14 cellular contexts compared by ENCODE assay signal in the genomic region with DNA sequence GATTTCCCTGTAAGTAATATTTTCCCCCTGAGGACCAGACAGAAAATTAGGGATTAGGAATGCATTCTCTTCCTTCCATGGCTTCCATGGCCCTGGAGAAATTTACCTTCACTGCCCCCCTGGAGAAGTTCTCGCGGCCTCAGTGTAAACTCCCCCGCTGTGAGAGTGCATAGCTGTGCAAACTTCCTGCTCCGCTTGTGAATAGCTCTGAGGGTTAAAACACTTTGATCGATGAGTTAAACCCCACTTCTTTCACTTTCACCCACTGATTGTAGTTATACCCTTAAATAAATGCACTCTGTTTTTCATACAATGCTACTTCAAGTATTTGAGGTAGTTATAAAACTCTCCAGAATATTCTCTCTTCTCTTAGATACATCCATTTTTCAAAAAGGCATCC.
DNase-seq lines count a peak whose midpoint lies in the region; ATAC-seq lines count a peak whose summit lies in the region.
"Had no signal": no experiment of that assay in that cellular context is flagged by ENCODE, and none has a peak within 500 bp of the region (broad histone marks: within the 10 kb centered on the region; RNA-seq: fewer than 3 reads in every experiment).

No MANE protein-coding gene starts in this region.

- peak; percentile 24 for DNase-seq in NCI-H345 (lab: John Stamatoyannopoulos, UW)
- DNase-seq in NCI-H345 treated with DMSO at 0.1 percent for 48 hours (lab: John Stamatoyannopoulos, UW; ENCODE audit: unreplicated experiment), result no peak
- DNase-seq in activated T-helper 1 cell treated with anti-CD3 and anti-CD28 coated beads, Interleukin-12 subunit alpha, Interleukin-12 subunit beta, Interleukin-2, Interleukin-4 antibody, amounts not matched to agents 30 ng/mL and 10 ng/mL and 1 ng/mL, durations not matched to agents 14 hours and 24 hours and 36 hours (ENCODE audit: low spot score), result no peak
- no peak for DNase-seq in NOMO-1 (lab: John Stamatoyannopoulos, UW; ENCODE audit: unreplicated experiment in 2 of 2)
- DNase-seq in dedifferentiated amniotic fluid mesenchymal stem cell (ENCODE audit: extremely low spot score), result no peak
- no peak for DNase-seq in occipital lobe (lab: John Stamatoyannopoulos, UW)
- DNase-seq: COR-L47; KG1; NCI-H1694 treated with DMSO at 0.1 percent for 48 hours; NK-92 treated with Interleukin-12 subunit alpha and Interleukin-12 subunit beta, amount 100 ng/mL, for 24 hours; SIG-M5; trophoblast cell had no signal

- intact Hi-C loops in activated T-helper 1 cell treated with anti-CD3 and anti-CD28 coated beads, Interleukin-12 subunit alpha, Interleukin-12 subunit beta, Interleukin-2, Interleukin-4 antibody, amounts not matched to agents 30 ng/mL and 10 ng/mL and 1 ng/mL, durations not matched to agents 14 hours and 24 hours and 36 hours (cut with micrococcal nuclease), result no loop called here

- peaks cover 6% of the 10 kb centered on the region for H3K27me3 Mint-ChIP-seq in activated T-helper 1 cell treated with anti-CD3 and anti-CD28 coated beads, Interleukin-12 subunit alpha, Interleukin-12 subunit beta, Interleukin-2, Interleukin-4 antibody, amounts not matched to agents 30 ng/mL and 10 ng/mL and 1 ng/mL, durations not matched to agents 14 hours and 24 hours and 36 hours (ENCODE audit: insufficient read depth)

- H3K4me3 Mint-ChIP-seq in activated T-helper 1 cell treated with anti-CD3 and anti-CD28 coated beads, Interleukin-12 subunit alpha, Interleukin-12 subunit beta, Interleukin-2, Interleukin-4 antibody, amounts not matched to agents 30 ng/mL and 10 ng/mL and 1 ng/mL, durations not matched to agents 14 hours and 24 hours and 36 hours, result peak overlapping the region; percentile 13

- H3K4me1 Mint-ChIP-seq in activated T-helper 1 cell treated with anti-CD3 and anti-CD28 coated beads, Interleukin-12 subunit alpha, Interleukin-12 subunit beta, Interleukin-2, Interleukin-4 antibody, amounts not matched to agents 30 ng/mL and 10 ng/mL and 1 ng/mL, durations not matched to agents 14 hours and 24 hours and 36 hours (ENCODE audit: low read depth), result peaks cover 36% of the 10 kb centered on the region

- H3K36me3 Mint-ChIP-seq in activated T-helper 1 cell treated with anti-CD3 and anti-CD28 coated beads, Interleukin-12 subunit alpha, Interleukin-12 subunit beta, Interleukin-2, Interleukin-4 antibody, amounts not matched to agents 30 ng/mL and 10 ng/mL and 1 ng/mL, durations not matched to agents 14 hours and 24 hours and 36 hours (ENCODE audit: low read depth), result no peaks in the 10 kb centered on the region

- no peaks in the 10 kb centered on the region for H3K9me3 Mint-ChIP-seq in activated T-helper 1 cell treated with anti-CD3 and anti-CD28 coated beads, Interleukin-12 subunit alpha, Interleukin-12 subunit beta, Interleukin-2, Interleukin-4 antibody, amounts not matched to agents 30 ng/mL and 10 ng/mL and 1 ng/mL, durations not matched to agents 14 hours and 24 hours and 36 hours

- ATAC-seq in GM18511 (IDR thresholded peaks at IDR 0.05; ENCODE audit: unreplicated experiment) (peak; percentile 55), HG02759 (IDR thresholded peaks at IDR 0.05; ENCODE audit: unreplicated experiment) (peak; percentile 58)

- H3K27ac Mint-ChIP-seq in activated T-helper 1 cell treated with anti-CD3 and anti-CD28 coated beads, Interleukin-12 subunit alpha, Interleukin-12 subunit beta, Interleukin-2, Interleukin-4 antibody, amounts not matched to agents 30 ng/mL and 10 ng/mL and 1 ng/mL, durations not matched to agents 14 hours and 24 hours and 36 hours, result no peak overlapping the region
